ENCODE assay signal across 8 cellular contexts in genomic region chr3:128153156-128154011, GRCh38. TPM values are rescaled to one million over a fixed set of nuclear protein-coding genes. Genes with fewer than 3 reads are reported as not detected.
A peak's percentile ranks its signal among the peaks of the same experiment; 100 is the strongest.
DNase-seq lines count a peak whose midpoint lies in the region; ATAC-seq and TF ChIP-seq lines count a peak whose summit lies in the region.

TSS of gene EEFSEC (plus strand) at chr3:128153481. CDS start at chr3:128153508, 27 bp downstream.

- WGBS in adrenal gland, 4 donors = 0% methylated on average over 5 to 95 of the region's 95 CpGs
- 0% methylated on average over 59 of the region's 95 CpGs for WGBS in prostate gland
- WGBS in urinary bladder = under 1% methylated on average over 95 of the region's 95 CpGs

- peak within 1 kb of the TSS; percentile 42 to 96 (median 83) for H3K4me3 ChIP-seq in adrenal gland
- H3K4me3 ChIP-seq in prostate gland = peak within 1 kb of the TSS; percentile 85 to 93
- peak within 1 kb of the TSS; percentile 98 for H3K4me3 ChIP-seq in urinary bladder (ENCODE audit: low read depth, low read length)

- peak; percentile 61 for DNase-seq in NCI-H1417 treated with DMSO at 0.1 percent for 48 hours (lab: John Stamatoyannopoulos, UW)
- peak; percentile 79 to 85 (median 82) for DNase-seq in adrenal gland
- DNase-seq in left cardiac atrium = peak; percentile 85
- DNase-seq in prostate gland (ENCODE audit: low spot score) = peak; percentile 55

- TF ChIP-seq POLR2A in GM15510 (IDR thresholded peaks at IDR 0.05; ENCODE audit: borderline replicate concordance, extremely low read depth, insufficient read length) (peak; percentile 77), adrenal gland (IDR thresholded peaks at IDR 0.05) (peak in 1 of 2 donors; percentile 68), prostate gland (IDR thresholded peaks at IDR 0.05) (no peak)

- H3K36me3 ChIP-seq in adrenal gland (replicated peaks in 1 of 2) (no peaks in the 10 kb centered on the region), prostate gland (no peaks in the 10 kb centered on the region), urinary bladder (ENCODE audit: insufficient read depth) (no peaks in the 10 kb centered on the region)

- TF ChIP-seq CTCF in adrenal gland (IDR thresholded peaks at IDR 0.05) (peak in 1 of 6 experiments; percentile 20), prostate gland (IDR thresholded peaks at IDR 0.05) (peak in 2 of 4 experiments; percentile 6 to 18)

- H3K9me3 ChIP-seq in adrenal gland (replicated peaks in 1 of 3) (no peaks in the 10 kb centered on the region), prostate gland (no peaks in the 10 kb centered on the region)

- H3K27ac ChIP-seq in adrenal gland (peak within 1 kb of the TSS in 4 of 5 donors; percentile 81 to 94 (median 92)), prostate gland (peak within 1 kb of the TSS; percentile 80 to 82), urinary bladder (ENCODE audit: low read depth) (peak within 1 kb of the TSS; percentile 78)

- H3K27me3 ChIP-seq in adrenal gland (no peaks in the 10 kb centered on the region), prostate gland (replicated peaks; ENCODE audit: insufficient read depth) (no peaks in the 10 kb centered on the region)

- intact Hi-C loops in T-helper 1 cell treated with Interleukin-12 subunit alpha and Interleukin-12 subunit beta and Interleukin-4 antibody, amounts not matched to agents 30 ng/mL and 1 ng/mL, for 36 hours (cut with micrococcal nuclease) = loop anchor here (1.0 to 5.0 kb wide), 10 partner anchors 30 to 1739 kb away; partner anchors contain the start of genes RUVBL1, SEC61A1, TMCC1 and ZXDC
- intact Hi-C loops in adrenal gland (cut with DNase I) = no loop called here
- intact Hi-C loops in left cardiac atrium (cut with DNase I) = no loop called here
- intact Hi-C loops in prostate gland (cut with DNase I) = loop anchor here (2.0 kb wide), 1 partner anchor 31 kb away; the partner anchor contains the start of gene RUVBL1

- peak; percentile 93 for ATAC-seq in HG02798 (IDR thresholded peaks at IDR 0.05; ENCODE audit: poor library complexity, unreplicated experiment)
- peak; percentile 96 for ATAC-seq in left cardiac atrium

- H3K4me1 ChIP-seq in adrenal gland (replicated peaks in 1 of 2) (peaks cover 7 to 10% of the 10 kb centered on the region in 2 donors), prostate gland (replicated peaks) (no peaks in the 10 kb centered on the region), urinary bladder (ENCODE audit: insufficient read depth) (no peaks in the 10 kb centered on the region)

RNA-seq across cellular contexts. Expression of gene EEFSEC, which starts in this region (rescaled TPM):
- total RNA-seq in T-helper 1 cell treated with Interleukin-12 subunit alpha and Interleukin-12 subunit beta and Interleukin-4 antibody, amounts not matched to agents 30 ng/mL and 1 ng/mL, for 36 hours = 14.1 and 15.9 TPM in 2 replicates
- total RNA-seq in adrenal gland (10 to 100 TPM in 7 of 8 donors, 1 to 10 TPM in 1; 9.3 to 15.6 (median 12.0) TPM), left cardiac atrium (10 to 100 TPM; 13.5 to 18.9 TPM), prostate gland (10 to 100 TPM; 24.7 to 26.1 TPM), urinary bladder (4.2 TPM)
- polyA plus RNA-seq in adrenal gland (1 to 10 TPM; 8.6 to 9.7 (median 9.3) TPM), urinary bladder (18.5 TPM)

Comparison
In these comparisons a context has a peak if more than half of its experiments do, and no peak if none do; other contexts are left out.
1. Peak in every context shown above with its lines: DNase-seq, ATAC-seq, H3K4me3 ChIP-seq and H3K27ac ChIP-seq.
2. intact Hi-C loops: an anchor here in T-helper 1 cell treated with Interleukin-12 subunit alpha and Interleukin-12 subunit beta and Interleukin-4 antibody, amounts not matched to agents 30 ng/mL and 1 ng/mL, for 36 hours (1.0 to 5.0 kb wide) and prostate gland (2.0 kb wide); none called in adrenal gland and left cardiac atrium.